Comparison of ENCODE assay signal across 9 cellular contexts in the genomic region with DNA sequence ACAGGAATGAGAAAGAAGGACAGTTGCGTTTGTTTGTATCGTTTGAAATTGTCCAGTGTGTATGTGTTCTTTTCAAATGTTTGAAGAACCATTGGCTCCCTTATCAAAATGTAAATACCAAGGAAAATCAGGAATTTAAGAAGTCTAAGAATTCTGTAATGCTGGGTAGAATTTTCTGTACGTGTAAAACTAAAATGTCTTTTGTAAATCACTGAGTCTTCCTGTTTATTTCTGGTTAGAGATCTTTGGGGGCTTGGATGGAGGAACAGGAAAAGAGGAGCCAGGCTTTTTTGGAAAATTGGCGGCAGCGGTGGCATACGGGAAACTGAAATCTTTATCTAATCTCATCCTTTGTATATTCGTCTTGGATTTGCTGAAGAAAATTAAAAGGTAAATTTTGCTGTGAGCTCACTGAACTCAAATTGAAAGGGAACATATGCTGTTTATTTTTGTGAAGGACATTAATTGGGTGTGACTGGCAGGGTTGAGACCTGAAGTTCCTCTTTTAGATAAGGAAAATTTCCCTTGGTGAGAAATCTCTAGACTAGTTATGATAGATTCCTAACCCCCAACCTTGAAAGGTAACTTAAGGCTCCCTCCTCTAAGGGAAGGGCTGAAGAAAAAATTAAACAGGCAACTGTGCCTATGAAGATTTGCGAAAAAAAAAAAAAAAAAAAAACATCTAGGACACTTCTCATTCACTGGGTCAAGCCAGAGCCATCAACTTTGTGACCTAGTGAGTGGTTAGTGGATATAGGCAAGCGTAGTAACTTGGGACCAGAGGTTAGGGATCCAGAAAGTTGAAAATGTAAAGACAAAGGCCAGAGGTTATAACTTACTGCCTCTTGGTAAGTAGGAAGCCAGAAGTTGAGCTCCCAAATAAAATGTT. TPM values are rescaled to one million over a fixed set of nuclear protein-coding genes. Genes with fewer than 3 reads are reported as not detected.
DNase-seq lines count a peak whose midpoint lies in the region; ATAC-seq, FAIRE-seq and TF ChIP-seq lines count a peak whose summit lies in the region.
"Had no signal": no experiment of that assay in that cellular context is flagged by ENCODE, and none has a peak within 500 bp of the region (broad histone marks: within the 10 kb centered on the region; RNA-seq: fewer than 3 reads in every experiment).

No MANE protein-coding gene starts in this region.

- H4K20me1 ChIP-seq in OCI-LY3 (ENCODE audit: insufficient read depth, low read length), result no peaks in the 10 kb centered on the region

- no peaks in the 10 kb centered on the region for H3K9me3 ChIP-seq in OCI-LY3 (ENCODE audit: insufficient read depth, low read length)
- H3K9me3 ChIP-seq in duodenal mucosa (ENCODE audit: control insufficient read depth in 1 of 2, low read length in 2 of 2), result peaks cover 0 to 6% of the 10 kb centered on the region in 2 donors
- H3K9me3 ChIP-seq in pancreas, result no peaks in the 10 kb centered on the region

- 31 to 35% methylated on average over 9 of the region's 9 CpGs for WGBS in pancreas, 2 donors

- H3K27me3 ChIP-seq in OCI-LY3 (ENCODE audit: low read depth, low read length), result no peaks in the 10 kb centered on the region
- H3K27me3 ChIP-seq in duodenal mucosa (ENCODE audit: control insufficient read depth in 1 of 2, insufficient read depth in 2 of 2, low read length in 2 of 2), result peaks cover 0 to 2% of the 10 kb centered on the region in 2 donors
- no peaks in the 10 kb centered on the region for H3K27me3 ChIP-seq in pancreas
- H3K27me3 ChIP-seq: brain microvascular endothelial cell had no signal

- no peak for TF ChIP-seq POLR2A in GM12891 (IDR thresholded peaks at IDR 0.05; ENCODE audit: low read depth, low read length)

- H3K4me1 ChIP-seq in OCI-LY3 (ENCODE audit: low read length) (peaks cover 24% of the 10 kb centered on the region), duodenal mucosa (ENCODE audit: control insufficient read depth in 1 of 2, insufficient read depth in 2 of 2, low read length in 2 of 2) (peaks cover 12 to 13% of the 10 kb centered on the region in 2 donors), pancreas (peaks cover 0 to 4% (median 4%) of the 10 kb centered on the region in 3 donors)

- H3K79me2 ChIP-seq in OCI-LY3 (ENCODE audit: low read length), result no peaks in the 10 kb centered on the region

- H3K36me3 ChIP-seq in OCI-LY3 (replicated peaks; ENCODE audit: low read depth, low read length) (no peaks in the 10 kb centered on the region), duodenal mucosa (ENCODE audit: control insufficient read depth in 1 of 2, insufficient read depth in 2 of 2, low read length in 2 of 2) (no peaks in the 10 kb centered on the region), pancreas (no peaks in the 10 kb centered on the region)
- H3K36me3 ChIP-seq: brain microvascular endothelial cell had no signal

- H2AFZ ChIP-seq in OCI-LY3 (ENCODE audit: low read depth, low read length), result peak overlapping the region; percentile 20; the same call in 1 of the 2 replicates

- H3K27ac ChIP-seq in OCI-LY3 (ENCODE audit: low read length), result peak overlapping the region; percentile 99
- no peak overlapping the region for H3K27ac ChIP-seq in duodenal mucosa (ENCODE audit: low read depth, low read length)
- peak overlapping the region; percentile 72 to 90 (median 86) for H3K27ac ChIP-seq in pancreas

- intact Hi-C loops in pancreas (cut with DNase I), result no loop called here

- no peak for TF ChIP-seq CTCF in OCI-LY3 (IDR thresholded peaks at IDR 0.05; ENCODE audit: low read depth, low read length)
- no peak for TF ChIP-seq CTCF in pancreas (IDR thresholded peaks at IDR 0.05)

- peak overlapping the region; percentile 93 for H3K4me2 ChIP-seq in OCI-LY3 (ENCODE audit: low read length)

- FAIRE-seq in GM12891 (lab: Jason Lieb, UNC) (peak; percentile 23), pancreas (lab: Jason Lieb, UNC) (no peak)

- ATAC-seq in pancreas (no peak), HG02852 (IDR thresholded peaks at IDR 0.05; ENCODE audit: unreplicated experiment) (no peak), HG03342 (IDR thresholded peaks at IDR 0.05; ENCODE audit: unreplicated experiment) (no peak)

- H3K4me3 ChIP-seq in OCI-LY3 (ENCODE audit: low read length) (peak overlapping the region; percentile 77), duodenal mucosa (ENCODE audit: low read depth in 1 of 2, low read length in 2 of 2) (peak overlapping the region; percentile 86 to 88), pancreas (peak overlapping the region in 2 of 4 donors; percentile 52 to 53)

- no peak for DNase-seq in GM12891 (ENCODE audit: insufficient read length, low spot score)
- no peak for DNase-seq in pancreas
- no peak for DNase-seq in NCI-H1048 (lab: John Stamatoyannopoulos, UW)
- DNase-seq: brain microvascular endothelial cell had no signal

- H3K9ac ChIP-seq in OCI-LY3 (ENCODE audit: low read length) (peak overlapping the region; percentile 80), duodenal mucosa (ENCODE audit: low read depth in 1 of 2, low read length in 2 of 2) (peak overlapping the region; percentile 62 to 63)

TF ChIP-seq in GM12891, 5 proteins besides CTCF, POLR2A, EP300 and RAD21:
- TF ChIP-seq TAF1 (IDR thresholded peaks at IDR 0.05; ENCODE audit: low read depth, low read length), result no peak
- TF ChIP-seq PAX5 (IDR thresholded peaks at IDR 0.05; ENCODE audit: insufficient read depth, low read length, severe bottlenecking), result no peak
- no peak for TF ChIP-seq POU2F2 (IDR thresholded peaks at IDR 0.05; ENCODE audit: low read depth, low read length)
- TF ChIP-seq SPI1 (IDR thresholded peaks at IDR 0.05; ENCODE audit: low read depth, low read length), result 0 out of 2 replicates have a peak, but pooled peaks have one; percentile 16
TF ChIP-seq in GM12891: peak in this region for 1.

RNA-seq across cellular contexts. Expression of gene TAT, which starts 10.8 kb away (rescaled TPM):
- polyA plus RNA-seq in GM12891 (2012; ENCODE audit: low read depth, missing spikeins), result 0.01 TPM
- 1 to 10 TPM in 1 of 6 donors, under 1 TPM in 3, not detected in 2; 0.09 to 1.0 (median 0.15) TPM for total RNA-seq in pancreas
- polyA plus RNA-seq in pancreas, result under 1 TPM; 0.04 to 0.14 TPM
- total RNA-seq: lung microvascular endothelial cell had no signal

RNA-seq across cellular contexts. Expression of gene CHST4, which starts 39.8 kb away (rescaled TPM):
- 0.41 TPM for polyA plus RNA-seq in GM12891 (2012; ENCODE audit: low read depth, missing spikeins)
- total RNA-seq in pancreas, result 10 to 100 TPM in 1 of 6 donors, 1 to 10 TPM in 5; 2.6 to 17.2 (median 5.3) TPM
- 1 to 10 TPM; 5.8 to 7.8 TPM for polyA plus RNA-seq in pancreas
- total RNA-seq: lung microvascular endothelial cell had no signal

RNA-seq across cellular contexts. Expression of gene MARVELD3, which starts 59.9 kb away (rescaled TPM):
- polyA plus RNA-seq in GM12891 (2012; ENCODE audit: low read depth, missing spikeins), result 0.05 TPM
- 10 to 100 TPM; 11.7 to 16.0 (median 14.1) TPM for total RNA-seq in pancreas
- polyA plus RNA-seq in pancreas, result 10 to 100 TPM in 1 of 2 donors, 1 to 10 TPM in 1; 9.7 to 11.6 TPM
- total RNA-seq: lung microvascular endothelial cell had no signal
